In the genomic region with DNA sequence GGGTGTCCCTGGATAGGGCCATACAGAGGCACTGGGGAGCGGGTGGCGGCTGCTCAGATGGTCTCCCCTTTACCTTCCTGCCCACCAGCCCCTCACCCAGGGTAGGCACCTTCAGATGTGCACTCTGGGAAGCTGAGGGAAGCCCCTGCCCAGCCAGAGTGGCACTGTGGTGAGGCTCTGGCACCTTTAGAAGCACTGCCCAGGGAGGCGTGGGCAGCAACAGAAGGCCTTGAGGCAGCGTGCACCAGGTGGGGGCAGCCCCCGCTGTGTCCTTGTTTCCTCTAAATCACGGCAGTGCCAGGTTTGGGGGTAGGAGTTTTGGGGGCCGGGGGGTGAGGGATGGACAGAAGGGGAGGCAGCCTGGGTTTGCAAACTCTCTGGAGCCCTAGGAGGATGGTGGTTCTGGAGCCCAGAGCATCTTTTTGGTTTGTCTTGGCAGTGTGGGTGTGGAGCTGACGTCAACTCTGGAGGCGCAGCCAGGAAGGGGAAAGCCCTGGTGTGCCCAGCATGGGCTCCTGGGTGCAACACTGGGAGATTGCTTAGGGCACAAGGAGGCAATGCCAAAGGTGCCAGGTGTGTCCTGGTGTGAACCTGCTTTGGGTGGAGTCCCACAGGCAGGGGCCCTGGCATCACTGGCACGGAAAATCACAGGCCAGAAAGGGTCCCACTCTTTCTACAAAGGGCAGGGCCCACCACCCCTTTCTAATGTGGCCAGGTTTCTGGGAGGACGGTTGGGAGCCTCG, we compare ENCODE assay signal across 21 cellular contexts. TPM values are rescaled to one million over a fixed set of nuclear protein-coding genes. Genes with fewer than 3 reads are reported as not detected.
DNase-seq lines count a peak whose midpoint lies in the region; ATAC-seq, FAIRE-seq and TF ChIP-seq lines count a peak whose summit lies in the region.
"Had no signal": no experiment of that assay in that cellular context is flagged by ENCODE, and none has a peak within 500 bp of the region (broad histone marks: within the 10 kb centered on the region; RNA-seq: fewer than 3 reads in every experiment).

No MANE protein-coding gene starts in this region.

- H3K27me3 ChIP-seq in left ventricle myocardium inferior (ENCODE audit: low read depth) (no peaks in the 10 kb centered on the region), H1 (replicated peaks in 1 of 4; ENCODE audit: control insufficient read depth in 3 of 4, extremely low read depth in 1 of 4, insufficient read depth in 3 of 4, low read length in 3 of 4) (no peaks in the 10 kb centered on the region), pancreas (no peaks in the 10 kb centered on the region), right lobe of liver (no peaks in the 10 kb centered on the region)
- H3K27me3 ChIP-seq: adrenal gland; BLaER1 treated with 17β-estradiol and CSF1 and Interleukin-3, amounts not matched to agents 10 nM and 100 nM; esophagus muscularis mucosa; uterus had no signal

- no peaks in the 10 kb centered on the region for H3K9me3 ChIP-seq in left ventricle myocardium inferior (replicated peaks)
- H3K9me3 ChIP-seq in H1 (ENCODE audit: insufficient read depth in 2 of 2, low read depth in 1 of 2, low read length in 1 of 2) = no peaks in the 10 kb centered on the region
- H3K9me3 ChIP-seq in pancreas = no peaks in the 10 kb centered on the region
- no peaks in the 10 kb centered on the region for H3K9me3 ChIP-seq in right lobe of liver
- H3K9me3 ChIP-seq: adrenal gland; BLaER1 treated with 17β-estradiol and CSF1 and Interleukin-3, amounts not matched to agents 10 nM and 100 nM; esophagus muscularis mucosa; SJCRH30; uterus had no signal

- no peak overlapping the region for H3K4ac ChIP-seq in H1 (replicated peaks; ENCODE audit: insufficient read length, low read depth, low read length)

- no peak for FAIRE-seq in H1 (lab: Jason Lieb, UNC)
- FAIRE-seq in pancreas (lab: Jason Lieb, UNC) = no peak
- FAIRE-seq: G401.6, HepG2 had no signal

- DNase-seq in Right ventricle myocardium inferior (ENCODE audit: missing footprints) = peak; percentile 66
- no peak for DNase-seq in left ventricle myocardium inferior
- DNase-seq in H1 (ENCODE audit: low read depth in 1 of 2, low spot score in 2 of 2) = no peak
- DNase-seq in pancreas = peak in 1 of 6 donors; percentile 44
- DNase-seq in right lobe of liver = no peak
- no peak for DNase-seq in dermis blood vessel endothelial cell
- DNase-seq: activated T-cell treated with anti-CD3 and anti-CD28 coated beads for 4 hours, adrenal gland, NCI-H1436 treated with DMSO at 0.1 percent for 48 hours, NCI-H2171, OCI-M1, SJCRH30, T-helper 17 cell, uterus had no signal

- H3K27ac ChIP-seq in left ventricle myocardium inferior (replicated peaks) = no peak overlapping the region
- H3K27ac ChIP-seq in H1 (ENCODE audit: low read depth, low read length) = no peak overlapping the region
- no peak overlapping the region for H3K27ac ChIP-seq in pancreas
- H3K27ac ChIP-seq in right lobe of liver = no peak overlapping the region
- H3K27ac ChIP-seq: adrenal gland; BLaER1 treated with 17β-estradiol and CSF1 and Interleukin-3, amounts not matched to agents 10 nM and 100 nM; esophagus muscularis mucosa; SJCRH30; uterus; VCaP had no signal

- ATAC-seq in Right ventricle myocardium inferior (no peak), pancreas (peak in 3 of 4 donors; percentile 15 to 69 (median 51)), GM21423 (IDR thresholded peaks at IDR 0.05; ENCODE audit: unreplicated experiment) (no peak), right lobe of liver (no peak), HG03039 (IDR thresholded peaks at IDR 0.05; ENCODE audit: unreplicated experiment) (no peak)
- ATAC-seq: HepG2, T-helper 17 cell had no signal

- no peak overlapping the region for H4K8ac ChIP-seq in H1 (ENCODE audit: extremely low read depth, insufficient read depth, low read length)

- POLR2A ChIA-PET in H1 (lab: Charles Lee; ENCODE audit: partially characterized antibody) = no interaction called here

- peaks cover 14% of the 10 kb centered on the region for H3K4me1 ChIP-seq in left ventricle myocardium inferior
- H3K4me1 ChIP-seq in H1 (replicated peaks in 1 of 4; ENCODE audit: control insufficient read depth in 3 of 4, insufficient read depth in 4 of 4, low read length in 3 of 4) = peaks cover 0 to 4% (median 0%) of the 10 kb centered on the region in 4 experiments; a peak in 2 of 7 replicates
- H3K4me1 ChIP-seq in pancreas = no peaks in the 10 kb centered on the region
- no peaks in the 10 kb centered on the region for H3K4me1 ChIP-seq in right lobe of liver
- H3K4me1 ChIP-seq: SJCRH30, uterus had no signal

- no peak overlapping the region for H3K4me2 ChIP-seq in H1 (ENCODE audit: insufficient read depth in 1 of 2, low read depth in 2 of 2, low read length in 2 of 2)

- H3K36me3 ChIP-seq in left ventricle myocardium inferior (no peaks in the 10 kb centered on the region), H1 (ENCODE audit: control insufficient read depth in 2 of 4, insufficient read depth in 4 of 4, low read length in 3 of 4) (no peaks in the 10 kb centered on the region; a peak in 1 of 8 replicates), pancreas (no peaks in the 10 kb centered on the region), right lobe of liver (no peaks in the 10 kb centered on the region)
- H3K36me3 ChIP-seq: adrenal gland; BLaER1 treated with 17β-estradiol and CSF1 and Interleukin-3, amounts not matched to agents 10 nM and 100 nM; esophagus muscularis mucosa; SJCRH30; uterus had no signal

- CTCF ChIA-PET in H1 (lab: Charles Lee; ENCODE audit: partially characterized antibody) = interaction anchor here (1.8 kb wide), 1 partner anchor 79 kb away, joined by 8 read pairs; no protein-coding TSS in a partner anchor

- intact Hi-C loops in Right ventricle myocardium inferior (cut with DNase I) = no loop called here
- intact Hi-C loops in left ventricle myocardium inferior (cut with micrococcal nuclease) = no loop called here
- intact Hi-C loops in pancreas (cut with DNase I) = no loop called here
- intact Hi-C loops in right lobe of liver (cut with DNase I) = no loop called here

- no peaks in the 10 kb centered on the region for H3K79me1 ChIP-seq in H1 (ENCODE audit: low read depth, low read length)

- no peaks in the 10 kb centered on the region; the same call in 1 of the 2 replicates for H3K23me2 ChIP-seq in H1 (ENCODE audit: low read depth, low read length)

- no peak overlapping the region for H2BK5ac ChIP-seq in H1 (ENCODE audit: low read depth, low read length)

- TF ChIP-seq CTCF in left ventricle myocardium inferior (IDR thresholded peaks at IDR 0.05; ENCODE audit: borderline replicate concordance) = no peak
- TF ChIP-seq CTCF in H1 (IDR thresholded peaks at IDR 0.05; ENCODE audit: control extremely low read depth in 1 of 3, insufficient read depth in 1 of 3, low read depth in 1 of 3, low read length in 3 of 3) = no peak
- TF ChIP-seq CTCF in pancreas (IDR thresholded peaks at IDR 0.05) = no peak
- TF ChIP-seq CTCF in right lobe of liver (IDR thresholded peaks at IDR 0.05) = no peak

- no peak overlapping the region for H2AFZ ChIP-seq in H1 (ENCODE audit: low read length)

- H3K79me2 ChIP-seq in H1 (ENCODE audit: control insufficient read depth in 1 of 2, insufficient read depth in 2 of 2, low read length in 2 of 2) = no peaks in the 10 kb centered on the region

- H3K9ac ChIP-seq in H1 (replicated peaks in 1 of 4; ENCODE audit: extremely low read depth in 1 of 4, low read depth in 3 of 4, low read length in 3 of 4) = no peak overlapping the region
- H3K9ac ChIP-seq: BLaER1 treated with 17β-estradiol and CSF1 and Interleukin-3, amounts not matched to agents 10 nM and 100 nM had no signal

- no peak overlapping the region for H2BK120ac ChIP-seq in H1 (replicated peaks; ENCODE audit: low read depth, low read length)

- TF ChIP-seq POLR2A in H1 (IDR thresholded peaks at IDR 0.05; ENCODE audit: control extremely low read depth in 1 of 2, low read depth in 2 of 2, low read length in 2 of 2) (no peak), right lobe of liver (IDR thresholded peaks at IDR 0.05) (no peak)

- 81% methylated on average over 12 of the region's 12 CpGs; no CpG with 5 or more reads in 1 of the 2 experiments for WGBS in H1 (ENCODE audit: extremely low coverage in 1 of 2, insufficient coverage in 1 of 2, insufficient read length in 1 of 2, insufficient replicate concordance in 2 of 2, low coverage in 1 of 2, low lambda C conversion rate in 2 of 2, missing lambda C conversion rate in 1 of 2), 2 experiments
- WGBS in pancreas, 2 donors = 67 to 69% methylated on average over 12 of the region's 12 CpGs
- WGBS in right lobe of liver (ENCODE audit: insufficient coverage, low coverage, low lambda C conversion rate, missing lambda C conversion rate) = 70% methylated on average over 4 of the region's 12 CpGs

- peak overlapping the region; percentile 46; the same call in 1 of the 2 replicates for H2BK15ac ChIP-seq in H1 (ENCODE audit: low read length)

- no peaks in the 10 kb centered on the region for H4K20me1 ChIP-seq in H1 (replicated peaks in 1 of 2; ENCODE audit: control insufficient read depth in 1 of 2, insufficient read depth in 2 of 2, low read length in 2 of 2)
- H4K20me1 ChIP-seq: BLaER1 treated with 17β-estradiol and CSF1 and Interleukin-3, amounts not matched to agents 10 nM and 100 nM had no signal

- no peak overlapping the region; the same call in 1 of the 2 replicates for H3K18ac ChIP-seq in H1 (ENCODE audit: extremely low read depth, low read length)

- no peak overlapping the region for H3K4me3 ChIP-seq in left ventricle myocardium inferior
- no peak overlapping the region for H3K4me3 ChIP-seq in H1 (ENCODE audit: extremely low read depth in 1 of 4, insufficient read depth in 2 of 4, low read depth in 3 of 4, low read length in 4 of 4)
- no peak overlapping the region for H3K4me3 ChIP-seq in pancreas
- H3K4me3 ChIP-seq in right lobe of liver = no peak overlapping the region
- H3K4me3 ChIP-seq: adrenal gland; BLaER1 treated with 17β-estradiol and CSF1 and Interleukin-3, amounts not matched to agents 10 nM and 100 nM; esophagus muscularis mucosa; SJCRH30; uterus had no signal

- H2BK20ac ChIP-seq in H1 (ENCODE audit: low read length) = no peak overlapping the region

- TF ChIP-seq RAD21 in H1 (IDR thresholded peaks at IDR 0.05 in 1 of 2, conservative IDR thresholded peaks at IDR 0.05 in 1 of 2; ENCODE audit: low read depth in 2 of 2, low read length in 2 of 2) = no peak

- no peak overlapping the region for H3K14ac ChIP-seq in H1 (ENCODE audit: insufficient read length)

- H2BK12ac ChIP-seq in H1 (ENCODE audit: low read depth, low read length) = peak overlapping the region; percentile 27; the same call in 1 of the 2 replicates

- H3K23ac ChIP-seq in H1 (ENCODE audit: insufficient read length) = no peak overlapping the region

- peak overlapping the region; percentile 54 for H4K91ac ChIP-seq in H1 (replicated peaks; ENCODE audit: insufficient read length, low read length)

- no peak for TF ChIP-seq EP300 in H1 (IDR thresholded peaks at IDR 0.05; ENCODE audit: borderline replicate concordance in 1 of 2, low read depth in 2 of 2, low read length in 2 of 2)

- peak overlapping the region; percentile 75; the same call in 1 of the 2 replicates for H2AK5ac ChIP-seq in H1 (ENCODE audit: low read depth, low read length)

- no peak overlapping the region for H3K56ac ChIP-seq in H1 (replicated peaks; ENCODE audit: insufficient read length, low read depth, low read length)

- no peak overlapping the region for H4K5ac ChIP-seq in H1 (ENCODE audit: insufficient read length, low read depth, low read length)

RNA-seq across cellular contexts. Expression of a gene that starts 23.1 kb away (rescaled TPM):
- total RNA-seq in Right ventricle myocardium inferior (58.8 TPM), left ventricle myocardium inferior (34.0 TPM), pancreas (10 to 100 TPM; 43.2 to 56.2 (median 46.9) TPM), right lobe of liver (10 to 100 TPM; 27.5 to 34.9 (median 30.9) TPM), dermis blood vessel endothelial cell (13.8 and 16.3 TPM in 2 replicates)
- total RNA-seq in H1 (2021; fragmentation: NEBNext Ultra II Directional; extraction: Animal tissue kit (Norgen Biotek cat#: 25700)) = 12.6 and 13.1 TPM in 2 replicates
- polyA plus RNA-seq in H1 (2011; rRNA removed) (8.8 and 13.9 TPM in 2 replicates), pancreas (10 to 100 TPM; 24.2 to 28.9 TPM)
- 10.7 TPM for polyA plus RNA-seq in H1 (2011; cell fraction: cytosol; rRNA removed)
- polyA plus RNA-seq in H1 (2011; cell fraction: nucleus; rRNA removed) = 12.2 TPM
- 8.2 to 11.6 TPM (median 10.3 TPM) in 4 replicates for polyA plus RNA-seq in H1 (2012, experiment 1 of 2)
- polyA plus RNA-seq in H1 (2012, experiment 2 of 2) = 11.4 TPM
- 6.2 TPM for polyA plus RNA-seq in H1 (2013, experiment 1 of 2)
- 6.5 TPM for polyA plus RNA-seq in H1 (2013, experiment 2 of 2)
- polyA minus RNA-seq in H1 (2011; rRNA and poly(A)+ RNA removed) = 10.9 and 12.7 TPM in 2 replicates
- polyA minus RNA-seq in H1 (2011; cell fraction: cytosol; rRNA and poly(A)+ RNA removed) = 13.9 TPM
- polyA minus RNA-seq in H1 (2011; cell fraction: nucleus; rRNA and poly(A)+ RNA removed) = 19.5 TPM

Comparison
In these comparisons a context has a peak if more than half of its experiments do, and no peak if none do; other contexts are left out.
1. ATAC-seq: peak in pancreas (3 of 4); none in Right ventricle myocardium inferior (single experiment), GM21423 (single experiment), right lobe of liver (0 of 4) and HG03039 (single experiment).